In the genomic region with DNA sequence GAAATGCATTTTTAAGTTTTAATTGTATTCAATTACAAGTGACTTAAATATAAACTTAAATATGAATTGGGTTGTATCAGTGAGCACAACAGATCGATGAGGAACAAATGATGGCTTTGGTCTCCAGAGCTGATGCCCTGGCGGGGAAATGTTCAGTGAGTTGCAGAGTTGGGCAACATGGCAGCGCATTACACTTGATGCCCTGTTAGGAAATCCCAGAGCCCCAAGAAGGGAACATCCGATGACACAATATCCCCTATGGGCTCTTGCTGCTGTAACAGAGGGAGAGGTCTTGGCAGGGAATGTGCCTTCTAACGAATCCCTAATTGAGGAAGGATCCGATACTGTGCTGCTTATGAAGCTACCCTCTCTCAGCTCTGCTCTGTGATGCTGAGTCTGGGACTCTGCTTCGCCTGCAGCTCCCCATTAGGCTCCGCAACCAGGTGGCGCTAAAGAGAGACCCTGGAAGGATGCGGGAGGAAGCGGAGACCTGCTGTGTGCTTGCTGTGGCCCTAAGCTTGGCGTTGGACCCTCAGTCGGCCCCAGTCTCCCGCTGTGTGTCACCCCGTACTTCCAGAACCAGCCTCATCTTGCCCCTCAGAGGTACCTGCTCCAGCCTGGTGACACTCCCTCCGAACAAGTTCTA, we compare ENCODE assay signal across 9 cellular contexts. TPM values are rescaled to one million over a fixed set of nuclear protein-coding genes. Genes with fewer than 3 reads are reported as not detected.
A peak's percentile ranks its signal among the peaks of the same experiment; 100 is the strongest.
DNase-seq lines count a peak whose midpoint lies in the region; ATAC-seq and TF ChIP-seq lines count a peak whose summit lies in the region.
"Had no signal": no experiment of that assay in that cellular context is flagged by ENCODE, and none has a peak within 500 bp of the region (broad histone marks: within the 10 kb centered on the region; RNA-seq: fewer than 3 reads in every experiment).

No MANE protein-coding gene starts in this region.

- DNase-seq in CD8-positive, alpha-beta memory T cell, result peak in 4 of 5 donors; percentile 7 to 63 (median 20)
- peak; percentile 42 for DNase-seq in GM23248
- DNase-seq in NCI-H526 treated with DMSO at 0.1 percent for 48 hours (lab: John Stamatoyannopoulos, UW), result peak; percentile 36
- peak; percentile 72 for DNase-seq in activated CD8-positive, alpha-beta memory T cell treated with anti-CD3 and anti-CD28 coated beads, Interleukin-2, amount 10 ng/mL, durations not matched to agents 7 days and 5 days
- DNase-seq in fibroblast of lung (ENCODE audit: low read depth in 2 of 2), result peak; percentile 8 to 37
- no peak for DNase-seq in dedifferentiated amniotic fluid mesenchymal stem cell (ENCODE audit: extremely low spot score)
- DNase-seq in suprapubic skin (ENCODE audit: low spot score in 2 of 2), result no peak

- H3K36me3 ChIP-seq in CD8-positive, alpha-beta memory T cell (ENCODE audit: insufficient read depth, low read length), result no peaks in the 10 kb centered on the region
- H3K36me3 ChIP-seq in GM23248 (ENCODE audit: low read depth) (no peaks in the 10 kb centered on the region), fibroblast of lung (ENCODE audit: control insufficient read depth, insufficient read depth, low read length) (no peaks in the 10 kb centered on the region), neutrophil (no peaks in the 10 kb centered on the region), suprapubic skin (no peaks in the 10 kb centered on the region)

- in situ Hi-C loops in GM23248 (cut with MboI), result loop anchor here (25.0 kb wide), 1 partner anchor 130 kb away; a partner anchor contains a TSS

- H3K27me3 ChIP-seq in CD8-positive, alpha-beta memory T cell (ENCODE audit: insufficient read depth, low read length, poor library complexity, severe bottlenecking), result no peaks in the 10 kb centered on the region
- H3K27me3 ChIP-seq in GM23248 (replicated peaks; ENCODE audit: insufficient read depth) (no peaks in the 10 kb centered on the region), fibroblast of lung (ENCODE audit: control insufficient read depth, insufficient read depth, low read length) (no peaks in the 10 kb centered on the region), neutrophil (no peaks in the 10 kb centered on the region), suprapubic skin (no peaks in the 10 kb centered on the region)

- H3K27ac Mint-ChIP-seq in CD8-positive, alpha-beta memory T cell, result peak overlapping the region in 1 of 8 donors; percentile 38
- no peak overlapping the region for H3K27ac Mint-ChIP-seq in activated CD8-positive, alpha-beta memory T cell treated with anti-CD3 and anti-CD28 coated beads, Interleukin-2, amount 10 ng/mL, durations not matched to agents 7 days and 5 days
- H3K27ac Mint-ChIP-seq: IgD-negative memory B cell had no signal

- no peak overlapping the region for H3K4me3 Mint-ChIP-seq in CD8-positive, alpha-beta memory T cell
- no peak overlapping the region for H3K4me3 Mint-ChIP-seq in activated CD8-positive, alpha-beta memory T cell treated with anti-CD3 and anti-CD28 coated beads, Interleukin-2, amount 10 ng/mL, durations not matched to agents 7 days and 5 days
- H3K4me3 Mint-ChIP-seq: IgD-negative memory B cell had no signal

- no peak for TF ChIP-seq POLR2A in suprapubic skin (IDR thresholded peaks at IDR 0.05)

- no peak overlapping the region for H3K27ac ChIP-seq in CD8-positive, alpha-beta memory T cell (ENCODE audit: low read depth, low read length)
- H3K27ac ChIP-seq in GM23248 (no peak overlapping the region), fibroblast of lung (ENCODE audit: insufficient read depth, low read length) (no peak overlapping the region), neutrophil (peak overlapping the region; percentile 50), suprapubic skin (no peak overlapping the region)

- H3K4me2 ChIP-seq in GM23248 (ENCODE audit: unreplicated experiment) (no peak overlapping the region), fibroblast of lung (ENCODE audit: extremely low read depth, insufficient read depth, low read length) (no peak overlapping the region)

- H3K27me3 Mint-ChIP-seq in CD8-positive, alpha-beta memory T cell, result peaks cover 6 to 10% of the 10 kb centered on the region in 2 donors
- peaks cover 5% of the 10 kb centered on the region for H3K27me3 Mint-ChIP-seq in activated CD8-positive, alpha-beta memory T cell treated with anti-CD3 and anti-CD28 coated beads, Interleukin-2, amount 10 ng/mL, durations not matched to agents 7 days and 5 days

- peaks cover 0 to 1% (median 0%) of the 10 kb centered on the region in 3 donors for H3K36me3 Mint-ChIP-seq in CD8-positive, alpha-beta memory T cell
- no peaks in the 10 kb centered on the region for H3K36me3 Mint-ChIP-seq in activated CD8-positive, alpha-beta memory T cell treated with anti-CD3 and anti-CD28 coated beads, Interleukin-2, amount 10 ng/mL, durations not matched to agents 7 days and 5 days
- H3K36me3 Mint-ChIP-seq: IgD-negative memory B cell had no signal

- WGBS in GM23248 (ENCODE audit: low coverage in 1 of 2, low lambda C conversion rate in 2 of 2, missing lambda C conversion rate in 2 of 2), 2 experiments, result 30 to 33% methylated on average over 10 to 16 of the region's 16 CpGs
- 36% methylated on average over 13 of the region's 16 CpGs for WGBS in suprapubic skin

- H3K9me3 ChIP-seq in CD8-positive, alpha-beta memory T cell (ENCODE audit: low read length), result no peaks in the 10 kb centered on the region
- no peaks in the 10 kb centered on the region for H3K9me3 ChIP-seq in GM23248 (ENCODE audit: low read depth)
- no peaks in the 10 kb centered on the region for H3K9me3 ChIP-seq in fibroblast of lung (ENCODE audit: control insufficient read depth, insufficient read depth, low read depth, low read length)
- no peaks in the 10 kb centered on the region for H3K9me3 ChIP-seq in neutrophil
- no peaks in the 10 kb centered on the region for H3K9me3 ChIP-seq in suprapubic skin

- CTCF ChIA-PET in CD8-positive, alpha-beta memory T cell (lab: Charles Lee), result interaction anchor here (1.1 kb wide), 1 partner anchor 10 kb away, joined by 8 read pairs; no protein-coding TSS in a partner anchor
- CTCF ChIA-PET in activated CD8-positive, alpha-beta memory T cell treated with anti-CD3 and anti-CD28 coated beads, Interleukin-2, amount 10 ng/mL, durations not matched to agents 7 days and 5 days (lab: Charles Lee), result interaction anchor here (0.8 to 2.1 kb wide), 2 partner anchors 10 to 154 kb away, joined by 3 to 16 read pairs; no protein-coding TSS in a partner anchor

- no peaks in the 10 kb centered on the region for H3K9me2 ChIP-seq in GM23248 (ENCODE audit: insufficient read depth)

- no peak for TF ChIP-seq EP300 in suprapubic skin (IDR thresholded peaks at IDR 0.05)

- no peak overlapping the region for H3K4me3 ChIP-seq in CD8-positive, alpha-beta memory T cell (ENCODE audit: low read length)
- H3K4me3 ChIP-seq in GM23248, result no peak overlapping the region
- no peak overlapping the region for H3K4me3 ChIP-seq in fibroblast of lung (replicated peaks in 1 of 4; ENCODE audit: control extremely low read depth in 1 of 4, insufficient read depth in 1 of 4, low read depth in 3 of 4, low read length in 4 of 4)
- peak overlapping the region; percentile 14 to 42 for H3K4me3 ChIP-seq in neutrophil (ENCODE audit: low read depth in 1 of 2, low read length in 1 of 2)
- no peak overlapping the region for H3K4me3 ChIP-seq in suprapubic skin

- POLR2A ChIA-PET in CD8-positive, alpha-beta memory T cell (lab: Charles Lee), result interaction anchor here (0.6 kb wide), 1 partner anchor 755 kb away, joined by 7 read pairs; no protein-coding TSS in a partner anchor

- H3F3A ChIP-seq in GM23248 (ENCODE audit: insufficient read depth), result no peaks in the 10 kb centered on the region

- H3K9me3 Mint-ChIP-seq in CD8-positive, alpha-beta memory T cell, result no peaks in the 10 kb centered on the region
- no peaks in the 10 kb centered on the region for H3K9me3 Mint-ChIP-seq in activated CD8-positive, alpha-beta memory T cell treated with anti-CD3 and anti-CD28 coated beads, Interleukin-2, amount 10 ng/mL, durations not matched to agents 7 days and 5 days (ENCODE audit: low read depth)
- H3K9me3 Mint-ChIP-seq: IgD-negative memory B cell had no signal

- H3K4me1 Mint-ChIP-seq in CD8-positive, alpha-beta memory T cell, result no peaks in the 10 kb centered on the region
- peaks cover 2% of the 10 kb centered on the region for H3K4me1 Mint-ChIP-seq in activated CD8-positive, alpha-beta memory T cell treated with anti-CD3 and anti-CD28 coated beads, Interleukin-2, amount 10 ng/mL, durations not matched to agents 7 days and 5 days

- H4K20me1 ChIP-seq in GM23248 (ENCODE audit: insufficient read depth) (no peaks in the 10 kb centered on the region), fibroblast of lung (ENCODE audit: control insufficient read depth, extremely low read depth, insufficient read depth, low read length) (no peaks in the 10 kb centered on the region)

- TF ChIP-seq CTCF in fibroblast of lung (conservative IDR thresholded peaks at IDR 0.05 in 1 of 2, IDR thresholded peaks at IDR 0.05 in 1 of 2; ENCODE audit: low read depth in 1 of 2, low read length in 2 of 2) (peak; percentile 49 to 70), neutrophil (IDR thresholded peaks at IDR 0.05) (peak; percentile 22), suprapubic skin (IDR thresholded peaks at IDR 0.05) (peak in 1 of 2 donors; percentile 30)

- no peak overlapping the region for H2AFZ ChIP-seq in GM23248
- no peak overlapping the region for H2AFZ ChIP-seq in fibroblast of lung (ENCODE audit: low read length)

- H3K4me1 ChIP-seq in CD8-positive, alpha-beta memory T cell (ENCODE audit: insufficient read depth, low read length), result no peaks in the 10 kb centered on the region
- no peaks in the 10 kb centered on the region for H3K4me1 ChIP-seq in GM23248 (ENCODE audit: insufficient read depth)
- H3K4me1 ChIP-seq in fibroblast of lung (ENCODE audit: control insufficient read depth, extremely low read depth, insufficient read depth, low read length), result no peaks in the 10 kb centered on the region
- H3K4me1 ChIP-seq in neutrophil (ENCODE audit: control insufficient read depth in 1 of 2, insufficient read depth in 1 of 2, low read depth in 1 of 2, low read length in 1 of 2), result peaks cover 24 to 38% of the 10 kb centered on the region in 2 experiments
- H3K4me1 ChIP-seq in suprapubic skin, result no peaks in the 10 kb centered on the region

- H3K9ac ChIP-seq in GM23248, result no peak overlapping the region
- H3K9ac ChIP-seq in fibroblast of lung (ENCODE audit: insufficient read depth, low read length), result no peak overlapping the region

- ATAC-seq in activated CD8-positive, alpha-beta memory T cell treated with anti-CD3 and anti-CD28 coated beads, Interleukin-2, amount 10 ng/mL, durations not matched to agents 7 days and 5 days, result peak; percentile 47

- no peaks in the 10 kb centered on the region for H3K79me2 ChIP-seq in GM23248 (ENCODE audit: insufficient read depth)
- H3K79me2 ChIP-seq in fibroblast of lung (ENCODE audit: control insufficient read depth, insufficient read depth, low read length), result no peaks in the 10 kb centered on the region

RNA-seq across cellular contexts. Expression of a gene that starts 38.9 kb away (rescaled TPM):
- 100 to 1,000 TPM; 251 to 265 TPM for total RNA-seq in CD8-positive, alpha-beta memory T cell
- polyA plus RNA-seq in CD8-positive, alpha-beta memory T cell, result 81.6 TPM
- total RNA-seq in GM23248 (2014; rRNA removed; shearing (Covaris generic)), result 31.0 and 44.3 TPM in 2 replicates
- polyA plus RNA-seq in GM23248 (2016; fragmentation: Nextera tagmentation; extraction: Ambion mirVana), result 130 and 142 TPM in 2 replicates
- 100 to 1,000 TPM; 162 to 180 TPM for total RNA-seq in activated CD8-positive, alpha-beta memory T cell treated with anti-CD3 and anti-CD28 coated beads, Interleukin-2, amount 10 ng/mL, durations not matched to agents 7 days and 5 days
- total RNA-seq in fibroblast of lung, result 57.5 and 73.2 TPM in 2 replicates
- 161 and 200 TPM in 2 replicates for polyA plus RNA-seq in fibroblast of lung
- polyA plus RNA-seq in fibroblast of lung (2012), result 120 and 129 TPM in 2 replicates
- polyA minus RNA-seq in fibroblast of lung (ENCODE audit: low replicate concordance), result 38.7 and 64.4 TPM in 2 replicates
- 100 to 1,000 TPM in 2 of 4 donors, 10 to 100 TPM in 2; 56.4 to 137 (median 105) TPM for total RNA-seq in suprapubic skin

Comparison
In these comparisons a context has a peak if more than half of its experiments do, and no peak if none do; other contexts are left out.
1. DNase-seq: peak in CD8-positive, alpha-beta memory T cell (4 of 5), GM23248 (single experiment), NCI-H526 treated with DMSO at 0.1 percent for 48 hours (single experiment), activated CD8-positive, alpha-beta memory T cell treated with anti-CD3 and anti-CD28 coated beads, Interleukin-2, amount 10 ng/mL, durations not matched to agents 7 days and 5 days (single experiment) and fibroblast of lung (2 of 2); none in dedifferentiated amniotic fluid mesenchymal stem cell (single experiment) and suprapubic skin (0 of 2).
2. H3K4me3 ChIP-seq: peak in neutrophil (2 of 2); none in CD8-positive, alpha-beta memory T cell (single experiment), GM23248 (single experiment), fibroblast of lung (0 of 4) and suprapubic skin (single experiment).